In genomic region chr14:24429395-24430142, GRCh38 we compare ENCODE assay signal across 1 cellular context.
A peak's percentile ranks its signal among the peaks of the same experiment; 100 is the strongest.
TF ChIP-seq lines count a peak whose summit lies in the region.

Gene CBLN3, minus strand, starts transcription at chr14:24429668. Its CDS starts 614 bp downstream, at chr14:24429054.
Gene KHNYN, plus strand, starts transcription at chr14:24429954. Its CDS starts 777 bp downstream, at chr14:24430731.

TF ChIP-seq in HepG2, 621 proteins besides CTCF, POLR2A, EP300 and RAD21 (continued from another document and continues in another):
- peak; percentile 89 for TF ChIP-seq SNAPC4 (CRISPR knock-in tag; IDR thresholded peaks at IDR 0.05)
- peak; percentile 86 for TF ChIP-seq SAP130 (CRISPR knock-in tag; IDR thresholded peaks at IDR 0.05; ENCODE audit: low read depth)
- TF ChIP-seq ZNF496 (CRISPR knock-in tag; IDR thresholded peaks at IDR 0.05; ENCODE audit: insufficient replicate concordance): no peak
- no peak; the same call in 1 of the 2 replicates for TF ChIP-seq RFX1 (IDR thresholded peaks at IDR 0.05)
- no peak for TF ChIP-seq TCF12 (IDR thresholded peaks at IDR 0.05)
- peak; percentile 89; the same call in 1 of the 2 replicates for TF ChIP-seq TCF12 (CRISPR knock-in tag; IDR thresholded peaks at IDR 0.05)
- TF ChIP-seq ZNF580 (CRISPR knock-in tag; IDR thresholded peaks at IDR 0.05; ENCODE audit: borderline replicate concordance, low read depth): peak; percentile 92
- no peak for TF ChIP-seq ZFP91 (CRISPR knock-in tag; IDR thresholded peaks at IDR 0.05; ENCODE audit: borderline replicate concordance)
- TF ChIP-seq ZNF574 (CRISPR knock-in tag; IDR thresholded peaks at IDR 0.05): peak; percentile 82
- no peak for TF ChIP-seq SETDB1 (CRISPR knock-in tag; IDR thresholded peaks at IDR 0.05; ENCODE audit: borderline replicate concordance)
- TF ChIP-seq ZNF766 (CRISPR knock-in tag; IDR thresholded peaks at IDR 0.05; ENCODE audit: borderline replicate concordance): peak; percentile 74; the same call in 1 of the 2 replicates
- peak; percentile 97 for TF ChIP-seq ZBED4 (CRISPR knock-in tag; IDR thresholded peaks at IDR 0.05; ENCODE audit: borderline replicate concordance)
- TF ChIP-seq REXO4 (CRISPR knock-in tag; IDR thresholded peaks at IDR 0.05; ENCODE audit: borderline replicate concordance): no peak
- no peak; the same call in 1 of the 2 replicates for TF ChIP-seq SNAPC2 (CRISPR knock-in tag; IDR thresholded peaks at IDR 0.05)
- no peak for TF ChIP-seq PAWR (CRISPR knock-in tag; IDR thresholded peaks at IDR 0.05; ENCODE audit: borderline replicate concordance)
- TF ChIP-seq AFF4 (CRISPR knock-in tag; IDR thresholded peaks at IDR 0.05): no peak; the same call in 1 of the 2 replicates
- TF ChIP-seq HIC2 (CRISPR knock-in tag; IDR thresholded peaks at IDR 0.05; ENCODE audit: low read depth): peak; percentile 67; the same call in 1 of the 2 replicates
- TF ChIP-seq PPARG (CRISPR knock-in tag; conservative IDR thresholded peaks at IDR 0.05): peak; percentile 71
- 0 out of 2 replicates have a peak, but pooled peaks have one; percentile 43 for TF ChIP-seq HINFP (CRISPR knock-in tag; IDR thresholded peaks at IDR 0.05; ENCODE audit: low read depth)
- peak; percentile 73 for TF ChIP-seq IKZF5 (CRISPR knock-in tag; IDR thresholded peaks at IDR 0.05)
- no peak; the same call in 1 of the 2 replicates for TF ChIP-seq SOX13 (IDR thresholded peaks at IDR 0.05)
- peak in 1 of 2 experiments; percentile 67; a peak in 2 of 4 replicates for TF ChIP-seq SOX13 (CRISPR knock-in tag; conservative IDR thresholded peaks at IDR 0.05 in 1 of 2, IDR thresholded peaks at IDR 0.05 in 1 of 2)
- peak; percentile 84; the same call in 1 of the 2 replicates for TF ChIP-seq ZNF20 (CRISPR knock-in tag; IDR thresholded peaks at IDR 0.05)
- TF ChIP-seq KAT2B (IDR thresholded peaks at IDR 0.05; ENCODE audit: borderline replicate concordance, low read depth, low read length): no peak
- no peak for TF ChIP-seq CENPX (CRISPR knock-in tag; IDR thresholded peaks at IDR 0.05)
- 0 out of 2 replicates have a peak, but pooled peaks have one; percentile 31 for TF ChIP-seq HNRNPL (IDR thresholded peaks at IDR 0.05; ENCODE audit: low read depth, low read length)
- TF ChIP-seq DBP (CRISPR knock-in tag; IDR thresholded peaks at IDR 0.05; ENCODE audit: not compliant biosample characterization): no peak
- TF ChIP-seq JARID2 (CRISPR knock-in tag; IDR thresholded peaks at IDR 0.05; ENCODE audit: insufficient replicate concordance): no peak
